In genomic region chr2:37326285-37326684, GRCh38 we compare ENCODE assay signal across 9 cellular contexts. TPM values are rescaled to one million over a fixed set of nuclear protein-coding genes. Genes with fewer than 3 reads are reported as not detected.
DNase-seq lines count a peak whose midpoint lies in the region; ATAC-seq, FAIRE-seq and TF ChIP-seq lines count a peak whose summit lies in the region.
"Had no signal": no experiment of that assay in that cellular context is flagged by ENCODE, and none has a peak within 500 bp of the region (broad histone marks: within the 10 kb centered on the region; RNA-seq: fewer than 3 reads in every experiment).

No MANE protein-coding gene starts in this region.

- H3K4me3 ChIP-seq in Caco-2 (ENCODE audit: low read depth, low read length) (no peak overlapping the region), SJCRH30 (peak overlapping the region; percentile 4; the same call in 1 of the 2 replicates), fibroblast of pulmonary artery (replicated peaks; ENCODE audit: low read depth, low read length) (peak overlapping the region; percentile 36), pancreas (peak overlapping the region in 1 of 4 donors; percentile 11)

- no peak overlapping the region for H3K27ac Mint-ChIP-seq in Caco-2 (ENCODE audit: unreplicated experiment)

- WGBS in pancreas, 2 donors: 2 to 5% methylated on average over 2 of the region's 2 CpGs

- H3K9me3 ChIP-seq in Caco-2 (no peaks in the 10 kb centered on the region), SJCRH30 (replicated peaks) (no peaks in the 10 kb centered on the region), pancreas (no peaks in the 10 kb centered on the region)

- POLR2A ChIA-PET in Caco-2 (lab: Charles Lee): no interaction called here

- intact Hi-C loops in Caco-2 (cut with micrococcal nuclease; ENCODE audit: unreplicated experiment): loop anchor here (2.0 kb wide), 1 partner anchor 17 kb away; no protein-coding TSS in a partner anchor
- intact Hi-C loops in pancreas (cut with DNase I): no loop called here

- H3K9me3 Mint-ChIP-seq in Caco-2 (ENCODE audit: unreplicated experiment): no peaks in the 10 kb centered on the region

- H3K27me3 ChIP-seq in Caco-2 (replicated peaks; ENCODE audit: control insufficient read depth, insufficient read depth, low read length) (no peaks in the 10 kb centered on the region), SJCRH30 (no peaks in the 10 kb centered on the region), pancreas (no peaks in the 10 kb centered on the region)

- CTCF ChIA-PET in Caco-2 (lab: Charles Lee): interaction anchor here (1.0 kb wide), 1 partner anchor 95 kb away, joined by 3 read pairs; the partner anchor contains the start of genes CEBPZ and NDUFAF7

- no TSS peak for BruUV-seq in Caco-2 (replicated peaks; lab: Mats Ljungman, UMichigan)

- DNase-seq in Caco-2 (peak in 1 of 2 experiments; percentile 29), SJCRH30 (peak in 1 of 2 experiments; percentile 61), fibroblast of pulmonary artery (ENCODE audit: low read depth) (peak; percentile 91), pancreas (peak in 3 of 6 donors; percentile 29 to 34 (median 33)), NCI-H146 (lab: John Stamatoyannopoulos, UW) (no peak)
- DNase-seq: activated CD8-positive, alpha-beta memory T cell treated with anti-CD3 and anti-CD28 coated beads for 24 hours had no signal

- no peaks in the 10 kb centered on the region for H3K27me3 Mint-ChIP-seq in Caco-2 (ENCODE audit: insufficient read depth, unreplicated experiment)

- peak; percentile 72 for FAIRE-seq in pancreas (lab: Jason Lieb, UNC)

- H3K4me1 Mint-ChIP-seq in Caco-2 (ENCODE audit: low read depth, unreplicated experiment): peaks cover 19% of the 10 kb centered on the region

- TF ChIP-seq CTCF in Caco-2 (IDR thresholded peaks at IDR 0.05; ENCODE audit: insufficient read depth in 1 of 2, low read depth in 1 of 2, low read length in 1 of 2, severe bottlenecking in 1 of 2, unreplicated experiment in 1 of 2) (no peak), fibroblast of pulmonary artery (IDR thresholded peaks at IDR 0.05; ENCODE audit: low read length, missing control alignments) (no peak), pancreas (IDR thresholded peaks at IDR 0.05) (no peak)

- H3K27ac ChIP-seq in SJCRH30: no peak overlapping the region
- H3K27ac ChIP-seq in pancreas: peak overlapping the region in 2 of 4 donors; percentile 83 to 86

- peak in 3 of 4 donors; percentile 35 to 58 (median 38) for ATAC-seq in pancreas
- no peak for ATAC-seq in GM21526 (IDR thresholded peaks at IDR 0.05; ENCODE audit: low FRiP score, unreplicated experiment)
- no peak for ATAC-seq in HG03025 (IDR thresholded peaks at IDR 0.05; ENCODE audit: low FRiP score, unreplicated experiment)
- no peak for ATAC-seq in HG02610 (IDR thresholded peaks at IDR 0.05; ENCODE audit: unreplicated experiment)

- peak overlapping the region; percentile 48 for H3K4me3 Mint-ChIP-seq in Caco-2 (ENCODE audit: unreplicated experiment)

- peaks cover 10% of the 10 kb centered on the region for H3K36me3 Mint-ChIP-seq in Caco-2 (ENCODE audit: insufficient read depth, unreplicated experiment)

- H3K36me3 ChIP-seq in Caco-2 (ENCODE audit: control insufficient read depth, insufficient read depth, low read length) (no peaks in the 10 kb centered on the region), SJCRH30 (no peaks in the 10 kb centered on the region), pancreas (no peaks in the 10 kb centered on the region)

- H3K4me1 ChIP-seq in Caco-2 (peaks cover 13% of the 10 kb centered on the region; the same call in 1 of the 2 replicates), SJCRH30 (peaks cover 7% of the 10 kb centered on the region), pancreas (peaks cover 0 to 27% (median 6%) of the 10 kb centered on the region in 3 donors)

RNA-seq across cellular contexts. Expression of gene PRKD3, which starts 1.7 kb away (rescaled TPM):
- total RNA-seq in Caco-2 (2022): 40.2 and 41.2 TPM in 2 replicates
- total RNA-seq in SJCRH30 (2014; rRNA removed; shearing (Covaris generic)): 70.4 and 85.1 TPM in 2 replicates
- 10 to 100 TPM in 3 of 6 donors, 1 to 10 TPM in 3; 6.7 to 17.2 (median 9.2) TPM for total RNA-seq in pancreas
- polyA plus RNA-seq in pancreas: 1 to 10 TPM; 4.1 to 5.5 TPM

RNA-seq across cellular contexts. Expression of gene QPCT, which starts 18.1 kb away (rescaled TPM):
- 4.7 and 6.3 TPM in 2 replicates for total RNA-seq in Caco-2 (2022)
- total RNA-seq in SJCRH30 (2014; rRNA removed; shearing (Covaris generic)): 3.1 and 3.2 TPM in 2 replicates
- total RNA-seq in pancreas: 10 to 100 TPM in 1 of 6 donors, 1 to 10 TPM in 4, under 1 TPM in 1; 0.79 to 15.7 (median 3.6) TPM
- 10 to 100 TPM; 15.3 to 69.0 TPM for polyA plus RNA-seq in pancreas

Comparison
In these comparisons a context has a peak if more than half of its experiments do, and no peak if none do; other contexts are left out.
1. ATAC-seq: peak in pancreas (3 of 4); none in GM21526 (single experiment), HG03025 (single experiment) and HG02610 (single experiment).